1 cellular context compared by ENCODE assay signal in the genomic region with DNA sequence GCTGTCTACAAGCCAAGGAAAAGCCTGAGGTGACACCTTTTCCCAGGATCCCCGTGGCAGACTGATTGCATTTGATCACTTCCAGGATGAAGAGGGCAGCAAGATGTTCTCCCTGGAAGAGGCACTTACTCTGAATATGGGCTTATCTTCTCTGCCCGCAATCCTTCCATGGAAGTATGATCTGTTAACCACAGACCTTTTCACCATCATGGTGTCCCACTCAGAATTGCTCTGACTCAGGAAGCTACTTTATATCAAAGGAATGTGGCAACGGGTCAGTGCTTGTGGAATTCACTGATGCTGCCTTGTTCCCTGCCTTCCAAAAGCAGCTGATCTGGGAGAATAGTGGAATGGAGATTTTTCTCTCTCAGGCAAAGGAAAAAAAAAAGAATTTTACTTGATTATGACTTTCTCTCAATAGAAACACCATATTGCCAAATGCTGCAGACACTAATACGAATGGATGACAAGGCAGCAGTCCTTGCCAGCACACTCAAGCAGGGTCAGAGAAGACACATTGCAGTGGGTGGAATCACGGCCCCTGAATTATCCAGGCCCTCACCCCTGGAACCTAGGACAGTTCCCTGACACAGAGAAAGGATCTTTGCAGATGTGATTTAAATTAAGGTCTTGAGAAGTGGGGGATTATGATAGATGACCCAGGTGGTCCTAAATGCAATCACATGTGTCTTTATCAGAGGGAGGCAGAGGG.
TF ChIP-seq lines count a peak whose summit lies in the region.

No MANE protein-coding gene starts in this region.

TF ChIP-seq in SK-N-SH, 30 proteins besides CTCF, POLR2A, EP300 and RAD21:
- TF ChIP-seq FOSL2 (IDR thresholded peaks at IDR 0.05; ENCODE audit: borderline replicate concordance, low read depth) (0 out of 2 replicates have a peak, but pooled peaks have one; percentile 6), TCF12 (IDR thresholded peaks at IDR 0.05) (peak; percentile 32; the same call in 1 of the 2 replicates)
TF ChIP-seq in SK-N-SH: peak in this region for 2; not testable (repeated sequence) for 28.
